In genomic region chr2:44342854-44343253, GRCh38 we compare ENCODE assay signal across 9 cellular contexts. TPM values are rescaled to one million over a fixed set of nuclear protein-coding genes. Genes with fewer than 3 reads are reported as not detected.
DNase-seq lines count a peak whose midpoint lies in the region; ATAC-seq and TF ChIP-seq lines count a peak whose summit lies in the region.
"Had no signal": no experiment of that assay in that cellular context is flagged by ENCODE, and none has a peak within 500 bp of the region (broad histone marks: within the 10 kb centered on the region; RNA-seq: fewer than 3 reads in every experiment).

No MANE protein-coding gene starts in this region.

- H3K4me3 ChIP-seq in NB4 (ENCODE audit: low read depth, low read length), result no peak overlapping the region
- H3K4me3 ChIP-seq in psoas muscle, result no peak overlapping the region

- TF ChIP-seq CTCF in NB4 (IDR thresholded peaks at IDR 0.05; ENCODE audit: low read depth, low read length) (peak; percentile 34), chondrocyte (IDR thresholded peaks at IDR 0.05) (peak; percentile 75), psoas muscle (IDR thresholded peaks at IDR 0.05) (peak; percentile 19)

- H3K4me1 Mint-ChIP-seq in activated CD8-positive, alpha-beta memory T cell treated with anti-CD3 and anti-CD28 coated beads, Interleukin-2, amount 10 ng/mL, durations not matched to agents 7 days and 5 days, result no peaks in the 10 kb centered on the region
- peaks cover 15% of the 10 kb centered on the region for H3K4me1 Mint-ChIP-seq in chondrocyte (ENCODE audit: low read depth)

- 92 to 95% (median 94%) methylated on average over 1 of the region's 1 CpG for WGBS in psoas muscle, 3 donors

- no peaks in the 10 kb centered on the region for H3K27me3 ChIP-seq in psoas muscle (ENCODE audit: insufficient read depth in 3 of 3, low read length in 2 of 3)

- H3K27me3 Mint-ChIP-seq in activated CD8-positive, alpha-beta memory T cell treated with anti-CD3 and anti-CD28 coated beads, Interleukin-2, amount 10 ng/mL, durations not matched to agents 7 days and 5 days, result no peaks in the 10 kb centered on the region
- H3K27me3 Mint-ChIP-seq in chondrocyte (ENCODE audit: low read depth), result no peaks in the 10 kb centered on the region

- H3K9me3 Mint-ChIP-seq in activated CD8-positive, alpha-beta memory T cell treated with anti-CD3 and anti-CD28 coated beads, Interleukin-2, amount 10 ng/mL, durations not matched to agents 7 days and 5 days (ENCODE audit: low read depth), result no peaks in the 10 kb centered on the region
- no peaks in the 10 kb centered on the region for H3K9me3 Mint-ChIP-seq in chondrocyte (ENCODE audit: low read depth)

- H3K27ac Mint-ChIP-seq in activated CD8-positive, alpha-beta memory T cell treated with anti-CD3 and anti-CD28 coated beads, Interleukin-2, amount 10 ng/mL, durations not matched to agents 7 days and 5 days, result no peak overlapping the region
- no peak overlapping the region for H3K27ac Mint-ChIP-seq in chondrocyte (ENCODE audit: unreplicated experiment)

- TF ChIP-seq POLR2A in NB4 (IDR thresholded peaks at IDR 0.05; ENCODE audit: extremely low read depth, insufficient read length), result no peak

- intact Hi-C loops in psoas muscle (cut with DNase I), result no loop called here

- CTCF ChIA-PET in activated CD8-positive, alpha-beta memory T cell treated with anti-CD3 and anti-CD28 coated beads, Interleukin-2, amount 10 ng/mL, durations not matched to agents 7 days and 5 days (lab: Charles Lee), result interaction anchor here (0.7 to 1.7 kb wide), 9 partner anchors 9 to 299 kb away, joined by 3 to 8 read pairs (median 4); no protein-coding TSS in a partner anchor

- peak; percentile 47 for ATAC-seq in activated CD8-positive, alpha-beta memory T cell treated with anti-CD3 and anti-CD28 coated beads, Interleukin-2, amount 10 ng/mL, durations not matched to agents 7 days and 5 days
- peak in 1 of 4 donors; percentile 41 for ATAC-seq in psoas muscle
- ATAC-seq in GM19455 (IDR thresholded peaks at IDR 0.05; ENCODE audit: unreplicated experiment), result no peak

- H3K4me3 Mint-ChIP-seq in activated CD8-positive, alpha-beta memory T cell treated with anti-CD3 and anti-CD28 coated beads, Interleukin-2, amount 10 ng/mL, durations not matched to agents 7 days and 5 days, result no peak overlapping the region
- no peak overlapping the region for H3K4me3 Mint-ChIP-seq in chondrocyte (ENCODE audit: unreplicated experiment)

- H3K36me3 Mint-ChIP-seq in activated CD8-positive, alpha-beta memory T cell treated with anti-CD3 and anti-CD28 coated beads, Interleukin-2, amount 10 ng/mL, durations not matched to agents 7 days and 5 days, result peaks cover 20% of the 10 kb centered on the region
- H3K36me3 Mint-ChIP-seq in chondrocyte (ENCODE audit: low read depth), result peaks cover 25% of the 10 kb centered on the region

- peak; percentile 45 for DNase-seq in activated CD8-positive, alpha-beta memory T cell treated with anti-CD3 and anti-CD28 coated beads, Interleukin-2, amount 10 ng/mL, durations not matched to agents 7 days and 5 days
- DNase-seq in activated CD8-positive, alpha-beta memory T cell treated with anti-CD3 and anti-CD28 coated beads, Interleukin-2, amount 50 U/mL, for 4 hours, result no peak
- DNase-seq in NB4 (ENCODE audit: low read depth), result peak; percentile 48
- DNase-seq in chondrocyte (ENCODE audit: low spot score), result no peak
- no peak for DNase-seq in psoas muscle
- no peak for DNase-seq in mucosa of gallbladder (ENCODE audit: low spot score)
- DNase-seq in HPDE6-E6E7 (ENCODE audit: extremely low spot score), result no peak
- DNase-seq: NCI-H187 had no signal

- peaks cover 7 to 93% of the 10 kb centered on the region in 2 donors for H3K36me3 ChIP-seq in psoas muscle (ENCODE audit: insufficient read depth in 1 of 2, low read depth in 1 of 2)

- H3K4me1 ChIP-seq in psoas muscle, result peaks cover 4% of the 10 kb centered on the region

- H3K9me3 ChIP-seq in psoas muscle, result no peaks in the 10 kb centered on the region

- H3K27ac ChIP-seq in psoas muscle, result no peak overlapping the region

RNA-seq across cellular contexts. Expression of gene PREPL, which starts 18.4 kb away (rescaled TPM):
- total RNA-seq in activated CD8-positive, alpha-beta memory T cell treated with anti-CD3 and anti-CD28 coated beads, Interleukin-2, amount 10 ng/mL, durations not matched to agents 7 days and 5 days, result 10 to 100 TPM; 20.0 to 23.8 TPM
- total RNA-seq in chondrocyte (56.0 to 71.7 TPM (median 60.0 TPM) in 3 replicates), psoas muscle (10 to 100 TPM; 44.1 to 66.2 (median 50.0) TPM), mucosa of gallbladder (62.7 TPM)
- 10 to 100 TPM; 18.4 to 52.4 (median 19.5) TPM for polyA plus RNA-seq in psoas muscle

RNA-seq across cellular contexts. Expression of gene CAMKMT, which starts 18.9 kb away (rescaled TPM):
- 10 to 100 TPM; 12.8 to 13.3 TPM for total RNA-seq in activated CD8-positive, alpha-beta memory T cell treated with anti-CD3 and anti-CD28 coated beads, Interleukin-2, amount 10 ng/mL, durations not matched to agents 7 days and 5 days
- total RNA-seq in chondrocyte, result 6.5 to 12.2 TPM (median 8.7 TPM) in 3 replicates
- 1 to 10 TPM; 4.5 to 7.3 (median 5.5) TPM for total RNA-seq in psoas muscle
- 1 to 10 TPM; 2.8 to 4.3 (median 3.3) TPM for polyA plus RNA-seq in psoas muscle
- total RNA-seq in mucosa of gallbladder, result 12.1 TPM

Comparison
In these comparisons a context has a peak if more than half of its experiments do, and no peak if none do; other contexts are left out.
1. DNase-seq: peak in activated CD8-positive, alpha-beta memory T cell treated with anti-CD3 and anti-CD28 coated beads, Interleukin-2, amount 10 ng/mL, durations not matched to agents 7 days and 5 days (single experiment) and NB4 (single experiment); none in activated CD8-positive, alpha-beta memory T cell treated with anti-CD3 and anti-CD28 coated beads, Interleukin-2, amount 50 U/mL, for 4 hours (single experiment), chondrocyte (single experiment), psoas muscle (0 of 2), mucosa of gallbladder (single experiment) and HPDE6-E6E7 (single experiment).
2. CTCF ChIP-seq: peak in every context shown above with its lines; median percentile 75 in chondrocyte; 34 in NB4; 19 in psoas muscle.